16 cellular contexts compared by ENCODE assay signal in genomic region chr20:25100914-25101313, GRCh38. TPM values are rescaled to one million over a fixed set of nuclear protein-coding genes. Genes with fewer than 3 reads are reported as not detected.
DNase-seq lines count a peak whose midpoint lies in the region; ATAC-seq and TF ChIP-seq lines count a peak whose summit lies in the region.
"Had no signal": no experiment of that assay in that cellular context is flagged by ENCODE, and none has a peak within 500 bp of the region (broad histone marks: within the 10 kb centered on the region; RNA-seq: fewer than 3 reads in every experiment).

No MANE protein-coding gene starts in this region.

- CTCF ChIA-PET in Calu3 (lab: Charles Lee), result no interaction called here

- H3K4me3 Mint-ChIP-seq in Calu3 (ENCODE audit: low read depth, unreplicated experiment), result no peak overlapping the region
- H3K4me3 Mint-ChIP-seq: GM23338 had no signal

- BruUV-seq in Calu3 (replicated peaks; lab: Mats Ljungman, UMichigan), result no TSS peak

- peaks cover 10% of the 10 kb centered on the region for H3K4me1 ChIP-seq in left ventricle myocardium inferior
- H3K4me1 ChIP-seq in prostate gland (replicated peaks), result no peaks in the 10 kb centered on the region
- H3K4me1 ChIP-seq: BLaER1 treated with 17β-estradiol and CSF1 and Interleukin-3, amounts not matched to agents 10 nM and 100 nM had no signal

- H3K27ac Mint-ChIP-seq in activated naive CD4-positive, alpha-beta T cell treated with anti-CD3 and anti-CD28 coated beads, Interleukin-2, amount 50 U/mL, for 72 hours, result no peak overlapping the region
- no peak overlapping the region for H3K27ac Mint-ChIP-seq in Calu3 (ENCODE audit: unreplicated experiment)
- H3K27ac Mint-ChIP-seq: GM23338 had no signal

- ATAC-seq in Right ventricle myocardium superior (ENCODE audit: poor library complexity) (peak; percentile 75), left cardiac atrium (peak; percentile 53 to 90)
- no peak for ATAC-seq in activated naive CD4-positive, alpha-beta T cell treated with anti-CD3 and anti-CD28 coated beads, Interleukin-2, amount 50 U/mL, for 72 hours
- ATAC-seq: GM23338 had no signal

- H3K27me3 ChIP-seq in left ventricle myocardium inferior (ENCODE audit: low read depth) (peaks cover 37% of the 10 kb centered on the region), prostate gland (replicated peaks; ENCODE audit: insufficient read depth) (no peaks in the 10 kb centered on the region)
- H3K27me3 ChIP-seq: BLaER1 treated with 17β-estradiol and CSF1 and Interleukin-3, amounts not matched to agents 10 nM and 100 nM had no signal

- H3K36me3 Mint-ChIP-seq in activated naive CD4-positive, alpha-beta T cell treated with anti-CD3 and anti-CD28 coated beads, Interleukin-2, amount 50 U/mL, for 72 hours, result no peaks in the 10 kb centered on the region
- no peaks in the 10 kb centered on the region for H3K36me3 Mint-ChIP-seq in Calu3 (ENCODE audit: insufficient read depth, unreplicated experiment)
- H3K36me3 Mint-ChIP-seq: CD4-positive, CD25-positive, alpha-beta regulatory T cell had no signal

- H3K4me1 Mint-ChIP-seq in Calu3 (ENCODE audit: low read depth, unreplicated experiment), result no peaks in the 10 kb centered on the region
- H3K4me1 Mint-ChIP-seq: GM23338 had no signal

- intact Hi-C loops in Right ventricle myocardium superior (cut with DNase I) (no loop called here), left ventricle myocardium inferior (cut with micrococcal nuclease) (no loop called here), left cardiac atrium (cut with DNase I) (no loop called here), prostate gland (cut with DNase I) (no loop called here), Calu3 (cut with micrococcal nuclease; ENCODE audit: unreplicated experiment) (no loop called here)

- TF ChIP-seq CTCF in left ventricle myocardium inferior (IDR thresholded peaks at IDR 0.05; ENCODE audit: borderline replicate concordance) (no peak), VCaP (conservative IDR thresholded peaks at IDR 0.05) (no peak), prostate gland (IDR thresholded peaks at IDR 0.05) (no peak), Calu3 (IDR thresholded peaks at IDR 0.05; ENCODE audit: unreplicated experiment) (no peak)

- no peak overlapping the region for H3K4me3 ChIP-seq in left ventricle myocardium inferior
- H3K4me3 ChIP-seq in prostate gland, result no peak overlapping the region
- H3K4me3 ChIP-seq: BLaER1 treated with 17β-estradiol and CSF1 and Interleukin-3, amounts not matched to agents 10 nM and 100 nM; GM23338 had no signal

- DNase-seq in Right ventricle myocardium superior (no peak), left ventricle myocardium inferior (no peak), left cardiac atrium (no peak), prostate gland (ENCODE audit: low spot score) (peak; percentile 33), Calu3 (no peak)
- no peak for DNase-seq in activated CD4-positive, CD25-positive, alpha-beta regulatory T cell treated with anti-CD3 and anti-CD28 coated beads, Interleukin-2, amount 50 U/mL, for 72 hours
- no peak for DNase-seq in activated naive CD4-positive, alpha-beta T cell treated with anti-CD3 and anti-CD28 coated beads, Interleukin-2, amount 50 U/mL, for 72 hours (ENCODE audit: low spot score in 2 of 2)
- DNase-seq: ACHN; CD4-positive, CD25-positive, alpha-beta regulatory T cell; DMS79; H7 had no signal

- H3K27ac ChIP-seq in left ventricle myocardium inferior (replicated peaks), result no peak overlapping the region
- H3K27ac ChIP-seq in VCaP, result peak overlapping the region; percentile 29; the same call in 1 of the 2 replicates
- no peak overlapping the region for H3K27ac ChIP-seq in prostate gland
- H3K27ac ChIP-seq: BLaER1 treated with 17β-estradiol and CSF1 and Interleukin-3, amounts not matched to agents 10 nM and 100 nM; HL-60 had no signal

- no peaks in the 10 kb centered on the region for H3K9me3 Mint-ChIP-seq in activated naive CD4-positive, alpha-beta T cell treated with anti-CD3 and anti-CD28 coated beads, Interleukin-2, amount 50 U/mL, for 72 hours
- H3K9me3 Mint-ChIP-seq in Calu3 (ENCODE audit: low read depth, unreplicated experiment), result no peaks in the 10 kb centered on the region
- H3K9me3 Mint-ChIP-seq: CD4-positive, CD25-positive, alpha-beta regulatory T cell had no signal

- H3K36me3 ChIP-seq in left ventricle myocardium inferior (no peaks in the 10 kb centered on the region), prostate gland (no peaks in the 10 kb centered on the region)
- H3K36me3 ChIP-seq: BLaER1 treated with 17β-estradiol and CSF1 and Interleukin-3, amounts not matched to agents 10 nM and 100 nM had no signal

- 23% methylated on average over 3 of the region's 3 CpGs for WGBS in prostate gland

- H3K27me3 Mint-ChIP-seq in Calu3 (ENCODE audit: unreplicated experiment), result no peaks in the 10 kb centered on the region

- no peaks in the 10 kb centered on the region for H3K9me3 ChIP-seq in left ventricle myocardium inferior (replicated peaks)
- H3K9me3 ChIP-seq in prostate gland, result no peaks in the 10 kb centered on the region

- TF ChIP-seq POLR2A in prostate gland (IDR thresholded peaks at IDR 0.05), result no peak

RNA-seq across cellular contexts. Expression of gene VSX1, which starts 19.0 kb away (rescaled TPM):
- 0.30 TPM for total RNA-seq in Right ventricle myocardium superior
- 0.33 TPM for total RNA-seq in left ventricle myocardium inferior
- total RNA-seq in left cardiac atrium, result under 1 TPM in 1 of 2 donors, not detected in 1; 0.38 TPM
- total RNA-seq in prostate gland, result not detected
- total RNA-seq in activated naive CD4-positive, alpha-beta T cell treated with anti-CD3 and anti-CD28 coated beads, Interleukin-2, amount 50 U/mL, for 72 hours, result not detected
- total RNA-seq in Calu3 (2022), result not detected in 2 replicates
- total RNA-seq: A172; CD4-positive, CD25-positive, alpha-beta regulatory T cell; H7 had no signal

RNA-seq across cellular contexts. Expression of gene ACSS1, which starts 43.0 kb away (rescaled TPM):
- total RNA-seq in Right ventricle myocardium superior (143 TPM), left ventricle myocardium inferior (159 TPM), left cardiac atrium (10 to 100 TPM; 27.9 to 55.0 TPM), prostate gland (100 to 1,000 TPM; 111 to 170 TPM), Calu3 (2022) (3.6 TPM in 2 replicates)
- total RNA-seq in activated naive CD4-positive, alpha-beta T cell treated with anti-CD3 and anti-CD28 coated beads, Interleukin-2, amount 50 U/mL, for 72 hours, result 10 to 100 TPM in 1 of 2 donors, 1 to 10 TPM in 1; 5.5 to 11.3 TPM
- total RNA-seq: H7 had no signal

Comparison
In these comparisons a context has a peak if more than half of its experiments do, and no peak if none do; other contexts are left out.
1. ATAC-seq: peak in Right ventricle myocardium superior (single experiment) and left cardiac atrium (2 of 2); none in activated naive CD4-positive, alpha-beta T cell treated with anti-CD3 and anti-CD28 coated beads, Interleukin-2, amount 50 U/mL, for 72 hours (0 of 2).